ENCODE assay signal across 1 cellular context in genomic region chr16:2979669-2980226, GRCh38.
TF ChIP-seq lines count a peak whose summit lies in the region.

No MANE protein-coding gene starts in this region.

TF ChIP-seq in K562, 482 proteins besides CTCF, POLR2A, EP300 and RAD21 (continued from another document):
- TF ChIP-seq PKNOX1 (IDR thresholded peaks at IDR 0.05) (peak; percentile 96), EGR1 (conservative IDR thresholded peaks at IDR 0.05) (0 out of 2 replicates have a peak, but pooled peaks have one; percentile 5), MEIS2 (IDR thresholded peaks at IDR 0.05; ENCODE audit: partially characterized antibody) (peak; percentile 23), ZFP36 (IDR thresholded peaks at IDR 0.05; ENCODE audit: low read depth, low read length, partially characterized antibody) (peak; percentile 20), SPI1 (IDR thresholded peaks at IDR 0.05; ENCODE audit: borderline replicate concordance, low read depth, low read length) (no peak)
